In the genomic region with DNA sequence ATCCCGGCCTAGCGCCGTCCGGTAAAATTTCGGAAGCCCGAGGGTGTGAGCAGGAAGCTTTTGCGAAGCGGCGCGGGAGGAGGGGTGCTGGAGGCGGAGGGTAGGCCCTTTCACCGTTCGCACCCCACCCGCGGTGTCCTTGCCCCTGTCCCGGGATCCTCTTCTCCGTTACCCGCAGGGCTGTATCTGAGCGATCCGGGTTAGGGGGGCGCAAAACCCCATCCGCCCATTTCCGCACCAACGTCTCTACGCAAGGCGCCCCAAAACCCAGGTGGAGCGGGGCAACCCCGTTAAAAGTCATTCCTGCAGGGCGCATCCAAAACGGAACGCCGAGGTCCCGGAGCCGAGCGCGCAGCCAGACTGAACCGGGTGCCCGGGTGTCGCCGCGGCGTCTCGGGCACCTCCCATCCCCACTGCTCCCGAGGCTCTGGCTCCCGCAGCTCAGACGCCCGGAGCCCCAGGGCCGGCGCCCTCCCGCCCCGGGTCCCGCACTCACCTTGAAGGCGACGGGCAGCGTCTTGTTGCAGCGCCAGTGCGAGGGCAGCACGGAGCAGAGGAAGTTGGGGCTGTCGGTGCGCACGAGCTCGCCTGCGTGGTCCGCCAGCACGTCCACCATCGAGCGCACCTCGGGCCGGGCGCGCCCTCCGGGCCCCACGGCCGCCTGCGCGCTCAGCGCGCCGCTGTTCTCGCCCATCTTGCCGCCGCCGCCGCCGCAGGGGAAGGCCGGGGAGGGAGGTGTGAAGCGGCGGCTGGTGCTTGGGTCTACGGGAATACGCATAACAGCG, we compare ENCODE assay signal across 8 cellular contexts. TPM values are rescaled to one million over a fixed set of nuclear protein-coding genes. Genes with fewer than 3 reads are reported as not detected.
A peak's percentile ranks its signal among the peaks of the same experiment; 100 is the strongest.
DNase-seq lines count a peak whose midpoint lies in the region; ATAC-seq and TF ChIP-seq lines count a peak whose summit lies in the region.

No MANE protein-coding gene starts in this region.

- TF ChIP-seq EP300 in suprapubic skin (IDR thresholded peaks at IDR 0.05), result no peak

- intact Hi-C loops in lower lobe of right lung (cut with DNase I), result no loop called here

- H3K4me1 Mint-ChIP-seq in activated naive CD8-positive, alpha-beta T cell treated with anti-CD3 and anti-CD28 coated beads for 36 hours, result peaks cover 57% of the 10 kb centered on the region

- peaks cover 88% of the 10 kb centered on the region for H3K27me3 ChIP-seq in RWPE2 (ENCODE audit: insufficient read depth, poor library complexity, severe bottlenecking)
- H3K27me3 ChIP-seq in lower lobe of right lung (ENCODE audit: low read depth), result peaks cover 94% of the 10 kb centered on the region
- peaks cover 100% of the 10 kb centered on the region for H3K27me3 ChIP-seq in suprapubic skin

- no peaks in the 10 kb centered on the region for H3K9me3 ChIP-seq in RWPE2 (ENCODE audit: severe bottlenecking)
- no peaks in the 10 kb centered on the region for H3K9me3 ChIP-seq in lower lobe of right lung
- H3K9me3 ChIP-seq in suprapubic skin, result no peaks in the 10 kb centered on the region

- TF ChIP-seq CTCF in RWPE2 (IDR thresholded peaks at IDR 0.05; ENCODE audit: poor library complexity, severe bottlenecking) (no peak), lower lobe of right lung (IDR thresholded peaks at IDR 0.05) (no peak), suprapubic skin (IDR thresholded peaks at IDR 0.05) (no peak)

- under 1% methylated on average over 54 of the region's 91 CpGs for WGBS in suprapubic skin

- H3K36me3 ChIP-seq in RWPE2 (ENCODE audit: low read depth), result no peaks in the 10 kb centered on the region
- H3K36me3 ChIP-seq in lower lobe of right lung, result no peaks in the 10 kb centered on the region
- no peaks in the 10 kb centered on the region for H3K36me3 ChIP-seq in suprapubic skin

- peak overlapping the region; percentile 95 for H3K27ac Mint-ChIP-seq in activated naive CD8-positive, alpha-beta T cell treated with anti-CD3 and anti-CD28 coated beads for 36 hours

- H3K4me1 ChIP-seq in RWPE2 (ENCODE audit: insufficient read depth, poor library complexity, severe bottlenecking), result no peaks in the 10 kb centered on the region
- H3K4me1 ChIP-seq in lower lobe of right lung, result peaks cover 59% of the 10 kb centered on the region
- peaks cover 56% of the 10 kb centered on the region for H3K4me1 ChIP-seq in suprapubic skin

- peaks cover 73% of the 10 kb centered on the region for H3K36me3 Mint-ChIP-seq in activated naive CD8-positive, alpha-beta T cell treated with anti-CD3 and anti-CD28 coated beads for 36 hours

- no peaks in the 10 kb centered on the region for H3K9me3 Mint-ChIP-seq in activated naive CD8-positive, alpha-beta T cell treated with anti-CD3 and anti-CD28 coated beads for 36 hours

- H3K27me3 Mint-ChIP-seq in activated naive CD8-positive, alpha-beta T cell treated with anti-CD3 and anti-CD28 coated beads for 36 hours, result no peaks in the 10 kb centered on the region

- ATAC-seq in GM18505 (IDR thresholded peaks at IDR 0.05; ENCODE audit: unreplicated experiment) (peak; percentile 9), HG02852 (IDR thresholded peaks at IDR 0.05; ENCODE audit: unreplicated experiment) (peak; percentile 14), RWPE2 (ENCODE audit: low read depth) (peak; percentile 26; the same call in 2 of the 3 replicates), lower lobe of right lung (peak; percentile 13 to 27)

- H3K4me3 ChIP-seq in RWPE2 (ENCODE audit: severe bottlenecking) (peak overlapping the region; percentile 29), lower lobe of right lung (peak overlapping the region; percentile 51), suprapubic skin (peak overlapping the region; percentile 53)

- peak; percentile 22 for TF ChIP-seq POLR2A in GM18505 (IDR thresholded peaks at IDR 0.05; ENCODE audit: borderline replicate concordance, extremely low read depth, insufficient read depth, insufficient read length)
- TF ChIP-seq POLR2A in suprapubic skin (IDR thresholded peaks at IDR 0.05), result no peak

- H3K27ac ChIP-seq in RWPE2 (ENCODE audit: poor library complexity, severe bottlenecking), result no peak overlapping the region
- peak overlapping the region; percentile 80 for H3K27ac ChIP-seq in lower lobe of right lung
- peak overlapping the region; percentile 82 for H3K27ac ChIP-seq in suprapubic skin

- DNase-seq in RWPE2 (ENCODE audit: low spot score), result no peak
- peak; percentile 76 for DNase-seq in activated naive CD8-positive, alpha-beta T cell treated with anti-CD3 and anti-CD28 coated beads for 36 hours
- peak; percentile 63 for DNase-seq in lower lobe of right lung
- DNase-seq in suprapubic skin (ENCODE audit: low spot score in 2 of 2), result no peak
- no peak for DNase-seq in GM19240 (ENCODE audit: insufficient read length, low spot score)
- DNase-seq in NCI-H1048 (lab: John Stamatoyannopoulos, UW), result no peak

- peak overlapping the region; percentile 97 for H3K4me3 Mint-ChIP-seq in activated naive CD8-positive, alpha-beta T cell treated with anti-CD3 and anti-CD28 coated beads for 36 hours

RNA-seq across cellular contexts. Expression of a gene that starts 0.8 kb away (rescaled TPM):
- 100 to 1,000 TPM; 144 TPM for total RNA-seq in activated naive CD8-positive, alpha-beta T cell treated with anti-CD3 and anti-CD28 coated beads for 36 hours
- total RNA-seq in lower lobe of right lung (13.1 TPM), suprapubic skin (10 to 100 TPM in 3 of 4 donors, 1 to 10 TPM in 1; 7.9 to 18.7 (median 13.8) TPM)

Comparison
In these comparisons a context has a peak if more than half of its experiments do, and no peak if none do; other contexts are left out.
1. DNase-seq: peak in activated naive CD8-positive, alpha-beta T cell treated with anti-CD3 and anti-CD28 coated beads for 36 hours (single experiment) and lower lobe of right lung (single experiment); none in RWPE2 (single experiment), suprapubic skin (0 of 2), GM19240 (single experiment) and NCI-H1048 (single experiment).
2. RNA of a gene that starts 0.8 kb away (total RNA-seq): 144 TPM in activated naive CD8-positive, alpha-beta T cell treated with anti-CD3 and anti-CD28 coated beads for 36 hours; 7.9 to 18.7 TPM in suprapubic skin and 13.1 TPM in lower lobe of right lung (single experiment); every median in the first group is over 4 times any median in the second.
3. Peak in every context shown above with its lines, with median percentiles within 50 percentile points of each other: ATAC-seq and H3K4me3 ChIP-seq.